In the genomic region with DNA sequence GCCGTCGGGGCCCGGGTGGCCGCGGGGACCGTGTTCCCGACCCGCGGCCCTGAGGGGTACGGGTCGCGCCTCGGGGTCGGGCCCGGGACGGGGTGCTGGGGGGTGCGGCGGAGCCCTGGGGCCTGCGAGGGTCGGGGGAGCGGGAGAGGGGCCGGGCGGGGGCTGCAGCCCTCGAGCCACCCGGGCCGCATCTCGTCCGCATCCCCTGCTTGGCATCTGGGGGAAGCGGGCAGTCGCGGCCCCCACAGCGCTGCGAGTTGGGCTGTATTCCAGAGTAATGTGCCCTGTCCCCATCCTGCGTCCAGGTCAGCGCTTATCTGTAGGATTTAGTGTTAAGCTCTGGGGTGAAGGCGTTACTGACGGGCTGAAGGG, we compare ENCODE assay signal across 8 cellular contexts. TPM values are rescaled to one million over a fixed set of nuclear protein-coding genes. Genes with fewer than 3 reads are reported as not detected.
DNase-seq lines count a peak whose midpoint lies in the region; ATAC-seq, FAIRE-seq and TF ChIP-seq lines count a peak whose summit lies in the region.

No MANE protein-coding gene starts in this region.

- intact Hi-C loops in K562 (cut with micrococcal nuclease) (no loop called here), posterior vena cava (cut with DNase I) (no loop called here)

- no peaks in the 10 kb centered on the region for H3K9me3 ChIP-seq in K562 (replicated peaks; ENCODE audit: control insufficient read depth, insufficient read depth, low read depth, low read length)

- WGBS in K562 (ENCODE audit: insufficient coverage, low coverage, missing lambda C conversion rate), result 0% methylated on average over 6 of the region's 37 CpGs

- H3K9me3 Mint-ChIP-seq in memory B cell, result no peaks in the 10 kb centered on the region

- H3K27ac ChIP-seq in K562 (ENCODE audit: extremely low read depth, low read depth, low read length) (peak overlapping the region; percentile 79), caudate nucleus (ENCODE audit: low read depth, low read length) (no peak overlapping the region)

- CTCF ChIA-PET in K562 (lab: Yijun Ruan, JAX; ENCODE audit: low intra/inter-chr PET ratio), result no interaction called here

- no peak for TF ChIP-seq POLR2A in K562 (conservative IDR thresholded peaks at IDR 0.05)

- ATAC-seq in HG02623 (IDR thresholded peaks at IDR 0.05; ENCODE audit: unreplicated experiment) (peak; percentile 14), K562 (0 out of 3 replicates have a peak, but pooled peaks have one; percentile 2), memory B cell (ENCODE audit: low read depth) (no peak), GM19324 (IDR thresholded peaks at IDR 0.05; ENCODE audit: low FRiP score, unreplicated experiment) (no peak)

- TF ChIP-seq EP300 in K562 (IDR thresholded peaks at IDR 0.05; ENCODE audit: low read length), result no peak

- no peaks in the 10 kb centered on the region for H3K27me3 Mint-ChIP-seq in memory B cell

- H3K36me3 Mint-ChIP-seq in memory B cell, result peaks cover 7% of the 10 kb centered on the region

- H3K4me2 ChIP-seq in K562 (ENCODE audit: insufficient read depth, low read length), result peak overlapping the region; percentile 93

- H4K20me1 ChIP-seq in K562 (replicated peaks; ENCODE audit: control insufficient read depth, insufficient read depth, low read length), result peaks cover 18% of the 10 kb centered on the region; the same call in 1 of the 2 replicates

- peaks cover 56% of the 10 kb centered on the region for H3K79me2 ChIP-seq in K562 (ENCODE audit: control insufficient read depth, insufficient read depth, low read length)

- peak overlapping the region; percentile 78 to 94 for H3K9ac ChIP-seq in K562 (ENCODE audit: insufficient read depth in 1 of 2, low read depth in 2 of 2, low read length in 2 of 2)

- in situ Hi-C loops in K562 (cut with MboI), result no loop called here

- no peak for TF ChIP-seq RAD21 in K562 (CRISPR knock-in tag; conservative IDR thresholded peaks at IDR 0.05 in 1 of 2, IDR thresholded peaks at IDR 0.05 in 1 of 2)

- DNase-seq in AG09309 (ENCODE audit: low read depth) (no peak), K562 (ENCODE audit: extremely low read depth in 1 of 4, low spot score in 3 of 4) (peak; percentile 50 to 84 (median 68)), memory B cell (ENCODE audit: low spot score in 2 of 2) (no peak), posterior vena cava (ENCODE audit: low spot score) (no peak), caudate nucleus (lab: John Stamatoyannopoulos, UW) (no peak)
- no peak for DNase-seq in activated CD4-positive, alpha-beta T cell treated with anti-CD3 and anti-CD28 coated beads for 48 hours

- H3K4me3 ChIP-seq in AG09309 (ENCODE audit: control insufficient read depth, low read depth, low read length) (peak overlapping the region; percentile 70), K562 (peak overlapping the region; percentile 100)

- POLR2A ChIA-PET in K562 (lab: Yijun Ruan, JAX), result interaction anchor here (0.6 to 1.5 kb wide), 9 partner anchors 8 to 193 kb away, joined by 3 to 7 read pairs (median 5); a partner anchor contains a TSS

- peak; percentile 42 for FAIRE-seq in K562 (lab: Jason Lieb, UNC)

- peak overlapping the region; percentile 76 for H3K4me3 Mint-ChIP-seq in memory B cell

- no peaks in the 10 kb centered on the region for H3K27me3 ChIP-seq in K562 (ENCODE audit: control insufficient read depth in 2 of 2, insufficient read depth in 2 of 2, low read length in 2 of 2)

- no TSS peak for BruUV-seq in K562 (replicated peaks; lab: Mats Ljungman, UMichigan)

- TF ChIP-seq CTCF in AG09309 (IDR thresholded peaks at IDR 0.05; ENCODE audit: control insufficient read depth, insufficient read depth, low read depth, low read length, missing control alignments) (no peak), K562 (IDR thresholded peaks at IDR 0.05 in 2 of 3, conservative IDR thresholded peaks at IDR 0.05 in 1 of 3; ENCODE audit: insufficient read depth in 2 of 3, low read depth in 1 of 3, low read length in 3 of 3) (no peak)

- peaks cover 11% of the 10 kb centered on the region for H3K9me1 ChIP-seq in K562 (ENCODE audit: control insufficient read depth, insufficient read depth, low read length)

- H3K36me3 ChIP-seq in K562 (ENCODE audit: control insufficient read depth, insufficient read depth, low read length), result peaks cover 51% of the 10 kb centered on the region

- peaks cover 22 to 46% of the 10 kb centered on the region in 2 experiments for H3K4me1 ChIP-seq in K562 (replicated peaks in 1 of 2; ENCODE audit: control insufficient read depth in 2 of 2, insufficient read depth in 2 of 2, low read length in 2 of 2)

- no peak overlapping the region; the same call in 1 of the 2 replicates for H2AFZ ChIP-seq in K562 (ENCODE audit: low read depth, low read length)

- peak overlapping the region; percentile 91 for H3K27ac Mint-ChIP-seq in memory B cell

- H3K4me1 Mint-ChIP-seq in memory B cell, result peaks cover 36% of the 10 kb centered on the region

TF ChIP-seq in K562, 482 proteins besides CTCF, POLR2A, EP300 and RAD21 (continues in another document):
- TF ChIP-seq, protein P1, sequence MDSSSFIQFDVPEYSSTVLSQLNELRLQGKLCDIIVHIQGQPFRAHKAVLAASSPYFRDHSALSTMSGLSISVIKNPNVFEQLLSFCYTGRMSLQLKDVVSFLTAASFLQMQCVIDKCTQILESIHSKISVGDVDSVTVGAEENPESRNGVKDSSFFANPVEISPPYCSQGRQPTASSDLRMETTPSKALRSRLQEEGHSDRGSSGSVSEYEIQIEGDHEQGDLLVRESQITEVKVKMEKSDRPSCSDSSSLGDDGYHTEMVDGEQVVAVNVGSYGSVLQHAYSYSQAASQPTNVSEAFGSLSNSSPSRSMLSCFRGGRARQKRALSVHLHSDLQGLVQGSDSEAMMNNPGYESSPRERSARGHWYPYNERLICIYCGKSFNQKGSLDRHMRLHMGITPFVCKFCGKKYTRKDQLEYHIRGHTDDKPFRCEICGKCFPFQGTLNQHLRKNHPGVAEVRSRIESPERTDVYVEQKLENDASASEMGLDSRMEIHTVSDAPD (CRISPR knock-in tag; IDR thresholded peaks at IDR 0.05), result no peak

RNA-seq across cellular contexts. Expression of a gene that starts 0.4 kb away (rescaled TPM):
- total RNA-seq in K562 (2011; cell fraction: chromatin; rRNA removed; ENCODE audit: low replicate concordance), result 270 and 338 TPM in 2 replicates
- total RNA-seq in K562 (2011; cell fraction: nucleolus; rRNA removed), result 175 and 181 TPM in 2 replicates
- total RNA-seq in K562 (2011; cell fraction: nucleoplasm; rRNA removed), result 289 and 345 TPM in 2 replicates
- 63.1 and 109 TPM in 2 replicates for total RNA-seq in K562 (2014; rRNA removed)
- 183 and 211 TPM in 2 replicates for total RNA-seq in K562 (2014; rRNA removed; fragmentation: Illumina TruSeq; extraction: Trizol)
- total RNA-seq in K562 (2015; rRNA removed; fragmentation: Illumina TruSeq; extraction: Trizol), result 146 and 153 TPM in 2 replicates
- total RNA-seq in K562 (2021), result 219 and 235 TPM in 2 replicates
- 316 and 354 TPM in 2 replicates for polyA plus RNA-seq in K562 (2011; rRNA removed)
- polyA plus RNA-seq in K562 (2011; cell fraction: cytosol; rRNA removed), result 218 and 437 TPM in 2 replicates
- 267 and 372 TPM in 2 replicates for polyA plus RNA-seq in K562 (2011; cell fraction: nucleus; rRNA removed)
- 133 and 293 TPM in 2 replicates for polyA plus RNA-seq in K562 (2012)
- polyA plus RNA-seq in K562 (2014; fragmentation: Illumina TruSeq; extraction: Trizol), result 299 and 323 TPM in 2 replicates
- 10 to 100 TPM; 19.6 to 34.5 TPM for polyA plus RNA-seq in K562 (2014; fragmentation: Nextera tagmentation; extraction: Ambion mirVana)
- 216 and 249 TPM in 2 replicates for polyA plus RNA-seq in K562 (2014; rRNA removed)
- polyA minus RNA-seq in K562 (2011; rRNA and poly(A)+ RNA removed), result 304 and 371 TPM in 2 replicates
- 79.7 and 109 TPM in 2 replicates for polyA minus RNA-seq in K562 (2011; cell fraction: cytosol; rRNA and poly(A)+ RNA removed)
- polyA minus RNA-seq in K562 (2011; cell fraction: nucleus; rRNA and poly(A)+ RNA removed), result 23.0 and 33.4 TPM in 2 replicates
- 100 to 1,000 TPM in 1 of 2 donors, 10 to 100 TPM in 1; 93.7 to 101 TPM for total RNA-seq in posterior vena cava

RNA-seq across cellular contexts. Expression of a gene that starts 0.7 kb away (rescaled TPM):
- total RNA-seq in K562 (2011; cell fraction: chromatin; rRNA removed; ENCODE audit: low replicate concordance), result 24.9 and 49.4 TPM in 2 replicates
- 26.6 and 36.7 TPM in 2 replicates for total RNA-seq in K562 (2011; cell fraction: nucleolus; rRNA removed)
- 26.9 and 29.6 TPM in 2 replicates for total RNA-seq in K562 (2011; cell fraction: nucleoplasm; rRNA removed)
- total RNA-seq in K562 (2014; rRNA removed), result 6.1 and 9.3 TPM in 2 replicates
- 2.3 and 2.9 TPM in 2 replicates for total RNA-seq in K562 (2014; rRNA removed; fragmentation: Illumina TruSeq; extraction: Trizol)
- total RNA-seq in K562 (2015; rRNA removed; fragmentation: Illumina TruSeq; extraction: Trizol), result 4.7 and 5.5 TPM in 2 replicates
- total RNA-seq in K562 (2021), result 5.1 and 7.6 TPM in 2 replicates
- 3.9 and 4.4 TPM in 2 replicates for polyA plus RNA-seq in K562 (2011; rRNA removed)
- polyA plus RNA-seq in K562 (2011; cell fraction: cytosol; rRNA removed), result 4.3 and 4.7 TPM in 2 replicates
- 10.6 and 16.9 TPM in 2 replicates for polyA plus RNA-seq in K562 (2011; cell fraction: nucleus; rRNA removed)
- polyA plus RNA-seq in K562 (2012), result 3.6 and 6.3 TPM in 2 replicates
- polyA plus RNA-seq in K562 (2014; fragmentation: Illumina TruSeq; extraction: Trizol), result 1.8 and 2.7 TPM in 2 replicates
- polyA plus RNA-seq in K562 (2014; fragmentation: Nextera tagmentation; extraction: Ambion mirVana), result under 1 TPM; 0.24 to 0.35 TPM
- polyA plus RNA-seq in K562 (2014; rRNA removed), result 4.2 and 5.8 TPM in 2 replicates
- 5.5 and 9.6 TPM in 2 replicates for polyA minus RNA-seq in K562 (2011; rRNA and poly(A)+ RNA removed)
- 4.8 and 5.6 TPM in 2 replicates for polyA minus RNA-seq in K562 (2011; cell fraction: cytosol; rRNA and poly(A)+ RNA removed)
- polyA minus RNA-seq in K562 (2011; cell fraction: nucleus; rRNA and poly(A)+ RNA removed), result 11.7 and 12.0 TPM in 2 replicates
- 1 to 10 TPM; 3.8 to 5.5 TPM for total RNA-seq in posterior vena cava

RNA-seq across cellular contexts. Expression of a gene that starts 20.3 kb away (rescaled TPM):
- 13.3 and 27.8 TPM in 2 replicates for total RNA-seq in K562 (2011; cell fraction: chromatin; rRNA removed; ENCODE audit: low replicate concordance)
- 23.4 and 30.4 TPM in 2 replicates for total RNA-seq in K562 (2011; cell fraction: nucleolus; rRNA removed)
- 18.3 and 19.9 TPM in 2 replicates for total RNA-seq in K562 (2011; cell fraction: nucleoplasm; rRNA removed)
- total RNA-seq in K562 (2014; rRNA removed) (24.5 and 26.2 TPM in 2 replicates), K562 (2014; rRNA removed; fragmentation: Illumina TruSeq; extraction: Trizol) (5.6 and 5.7 TPM in 2 replicates), K562 (2015; rRNA removed; fragmentation: Illumina TruSeq; extraction: Trizol) (8.4 and 9.3 TPM in 2 replicates), K562 (2021) (18.2 and 18.7 TPM in 2 replicates), posterior vena cava (10 to 100 TPM; 10.9 to 13.1 TPM)
- polyA plus RNA-seq in K562 (2011; rRNA removed) (8.7 and 9.4 TPM in 2 replicates), K562 (2014; fragmentation: Illumina TruSeq; extraction: Trizol) (6.4 and 10.6 TPM in 2 replicates), K562 (2014; fragmentation: Nextera tagmentation; extraction: Ambion mirVana) (under 1 TPM; 0.03 to 0.11 TPM), K562 (2014; rRNA removed) (18.8 and 22.5 TPM in 2 replicates)
- polyA plus RNA-seq in K562 (2011; cell fraction: cytosol; rRNA removed), result 9.6 and 19.3 TPM in 2 replicates
- 18.8 and 28.5 TPM in 2 replicates for polyA plus RNA-seq in K562 (2011; cell fraction: nucleus; rRNA removed)
- 9.3 and 13.4 TPM in 2 replicates for polyA plus RNA-seq in K562 (2012)
- polyA minus RNA-seq in K562 (2011; rRNA and poly(A)+ RNA removed), result 3.5 and 3.9 TPM in 2 replicates
- 5.4 and 14.7 TPM in 2 replicates for polyA minus RNA-seq in K562 (2011; cell fraction: cytosol; rRNA and poly(A)+ RNA removed)
- polyA minus RNA-seq in K562 (2011; cell fraction: nucleus; rRNA and poly(A)+ RNA removed), result 11.1 and 14.0 TPM in 2 replicates

Comparison
In these comparisons a context has a peak if more than half of its experiments do, and no peak if none do; other contexts are left out.
1. DNase-seq: peak in K562 (4 of 4); none in AG09309 (single experiment), memory B cell (0 of 2), posterior vena cava (single experiment), caudate nucleus (0 of 61) and activated CD4-positive, alpha-beta T cell treated with anti-CD3 and anti-CD28 coated beads for 48 hours (single experiment).
2. ATAC-seq: peak in HG02623 (single experiment) and K562 (single experiment); none in memory B cell (single experiment) and GM19324 (single experiment).